2 cellular contexts compared by ENCODE assay signal in genomic region chr13:36518707-36519106, GRCh38.
TF ChIP-seq lines count a peak whose summit lies in the region.

No MANE protein-coding gene starts in this region.

TF ChIP-seq in GM23338, 12 proteins besides CTCF, POLR2A, EP300 and RAD21 (continued from another document):
- TF ChIP-seq REST (IDR thresholded peaks at IDR 0.05; ENCODE audit: unreplicated experiment) (no peak), ZNF331 (CRISPR knock-in tag; IDR thresholded peaks at IDR 0.05; ENCODE audit: low read depth) (no peak), CREB1 (CRISPR knock-in tag; IDR thresholded peaks at IDR 0.05; ENCODE audit: low read depth) (no peak), JUNB (IDR thresholded peaks at IDR 0.05; ENCODE audit: unreplicated experiment) (no peak), ETS1 (IDR thresholded peaks at IDR 0.05) (no peak), ZNF462 (CRISPR knock-in tag; IDR thresholded peaks at IDR 0.05) (no peak)

TF ChIP-seq in H1, 55 proteins besides CTCF, POLR2A, EP300 and RAD21 (continued from another document):
- TF ChIP-seq CHD7 (IDR thresholded peaks at IDR 0.05; ENCODE audit: insufficient replicate concordance, low read length), result no peak
- TF ChIP-seq NRF1 (IDR thresholded peaks at IDR 0.05; ENCODE audit: low read depth, low read length), result no peak
- no peak for TF ChIP-seq CHD1 (IDR thresholded peaks at IDR 0.05; ENCODE audit: low read depth, low read length)
- no peak for TF ChIP-seq GABPA (IDR thresholded peaks at IDR 0.05; ENCODE audit: borderline replicate concordance, insufficient read depth, low read length)
- TF ChIP-seq NANOG (IDR thresholded peaks at IDR 0.05; ENCODE audit: insufficient read depth, low read depth, low read length, poor library complexity, severe bottlenecking), result no peak
- no peak for TF ChIP-seq CEBPB (IDR thresholded peaks at IDR 0.05; ENCODE audit: low read depth, low read length)
- no peak for TF ChIP-seq BCL11A (IDR thresholded peaks at IDR 0.05; ENCODE audit: low read depth in 2 of 2, low read length in 2 of 2)
- no peak for TF ChIP-seq BRCA1 (IDR thresholded peaks at IDR 0.05; ENCODE audit: low read depth, low read length)
- TF ChIP-seq SIN3A (conservative IDR thresholded peaks at IDR 0.05 in 1 of 2, IDR thresholded peaks at IDR 0.05 in 1 of 2; ENCODE audit: low read depth in 1 of 2, low read length in 2 of 2), result no peak
- TF ChIP-seq SAP30 (IDR thresholded peaks at IDR 0.05; ENCODE audit: insufficient read depth, insufficient replicate concordance, low read length), result no peak
- TF ChIP-seq TBP (IDR thresholded peaks at IDR 0.05; ENCODE audit: low read depth, low read length), result no peak
- no peak for TF ChIP-seq SP1 (IDR thresholded peaks at IDR 0.05; ENCODE audit: low read depth, low read length)
